8 cellular contexts compared by ENCODE assay signal in genomic region chr1:92961131-92961895, GRCh38. TPM values are rescaled to one million over a fixed set of nuclear protein-coding genes. Genes with fewer than 3 reads are reported as not detected.
DNase-seq lines count a peak whose midpoint lies in the region; ATAC-seq and TF ChIP-seq lines count a peak whose summit lies in the region.

Gene DIPK1A (minus strand): TSS chr1:92961462. CDS start chr1:92961429, 33 bp downstream.

- peak; percentile 15 for ATAC-seq in GM19468 (IDR thresholded peaks at IDR 0.05; ENCODE audit: extremely low read depth, unreplicated experiment)

- H3K36me3 ChIP-seq in Caco-2 (ENCODE audit: control insufficient read depth, insufficient read depth, low read length) (no peaks in the 10 kb centered on the region), Peyer's patch (no peaks in the 10 kb centered on the region)

- peak within 1 kb of the TSS; percentile 94 to 97 (median 97) for H3K27ac ChIP-seq in Peyer's patch

- CTCF ChIA-PET in Caco-2 (lab: Charles Lee): interaction anchor here (0.7 to 2.5 kb wide), 6 partner anchors 11 to 104 kb away, joined by 3 to 14 read pairs (median 4); no protein-coding TSS in a partner anchor

- peaks cover 7% of the 10 kb centered on the region for H3K36me3 Mint-ChIP-seq in Caco-2 (ENCODE audit: insufficient read depth, unreplicated experiment)
- no peaks in the 10 kb centered on the region for H3K36me3 Mint-ChIP-seq in nephron progenitor cell (ENCODE audit: low read depth)
- peaks cover 8% of the 10 kb centered on the region for H3K36me3 Mint-ChIP-seq in stimulated activated naive CD8-positive, alpha-beta T cell treated with anti-CD3 and anti-CD28 coated beads, Interleukin-15, Interleukin-2, amounts not matched to agents 100 ng/mL and 50 ng/mL, for 24 hours (ENCODE audit: low read depth)

- TF ChIP-seq CTCF in Caco-2 (IDR thresholded peaks at IDR 0.05; ENCODE audit: insufficient read depth in 1 of 2, low read depth in 1 of 2, low read length in 1 of 2, severe bottlenecking in 1 of 2, unreplicated experiment in 1 of 2): peak in 1 of 2 experiments; percentile 15
- TF ChIP-seq CTCF in Peyer's patch (IDR thresholded peaks at IDR 0.05): peak in 5 of 6 experiments; percentile 10 to 72 (median 17)
- no peak for TF ChIP-seq CTCF in fibroblast of mammary gland (conservative IDR thresholded peaks at IDR 0.05; ENCODE audit: control insufficient read depth, insufficient read depth, low read depth, low read length)
- no peak for TF ChIP-seq CTCF in nephron progenitor cell (IDR thresholded peaks at IDR 0.05)

- peak; percentile 45 to 61 for TF ChIP-seq POLR2A in Peyer's patch (IDR thresholded peaks at IDR 0.05)

- peaks cover 29% of the 10 kb centered on the region for H3K4me1 ChIP-seq in Caco-2
- H3K4me1 ChIP-seq in Peyer's patch: peaks cover 0 to 27% (median 0%) of the 10 kb centered on the region in 4 donors

- H3K4me1 Mint-ChIP-seq in Caco-2 (ENCODE audit: low read depth, unreplicated experiment) (peaks cover 18% of the 10 kb centered on the region), nephron progenitor cell (peaks cover 8% of the 10 kb centered on the region)
- peaks cover 33% of the 10 kb centered on the region for H3K4me1 Mint-ChIP-seq in stimulated activated naive CD8-positive, alpha-beta T cell treated with anti-CD3 and anti-CD28 coated beads, Interleukin-15, Interleukin-2, amounts not matched to agents 100 ng/mL and 50 ng/mL, for 24 hours (ENCODE audit: low read depth)

- H3K27me3 Mint-ChIP-seq in Caco-2 (ENCODE audit: insufficient read depth, unreplicated experiment) (no peaks in the 10 kb centered on the region), nephron progenitor cell (ENCODE audit: low read depth, poor library complexity) (peaks cover 6% of the 10 kb centered on the region)
- no peaks in the 10 kb centered on the region for H3K27me3 Mint-ChIP-seq in stimulated activated naive CD8-positive, alpha-beta T cell treated with anti-CD3 and anti-CD28 coated beads, Interleukin-15, Interleukin-2, amounts not matched to agents 100 ng/mL and 50 ng/mL, for 24 hours

- H3K4me3 ChIP-seq in Caco-2 (ENCODE audit: low read depth, low read length): peak within 1 kb of the TSS; percentile 78
- peak within 1 kb of the TSS; percentile 60 to 97 (median 63) for H3K4me3 ChIP-seq in Peyer's patch
- peak within 1 kb of the TSS; percentile 64 for H3K4me3 ChIP-seq in fibroblast of mammary gland (ENCODE audit: control insufficient read depth, low read depth, low read length)

- POLR2A ChIA-PET in Caco-2 (lab: Charles Lee): interaction anchor here (0.5 kb wide), 2 partner anchors 116 to 886 kb away, joined by 4 to 5 read pairs; no protein-coding TSS in a partner anchor

- no peaks in the 10 kb centered on the region for H3K9me3 ChIP-seq in Caco-2
- H3K9me3 ChIP-seq in Peyer's patch: no peaks in the 10 kb centered on the region

- peak; percentile 76 to 78 for DNase-seq in Caco-2
- peak; percentile 61 for DNase-seq in HS-27A (ENCODE audit: low read depth)
- DNase-seq in Peyer's patch: peak; percentile 78 to 90 (median 87)
- peak; percentile 48 to 63 for DNase-seq in activated T-helper 1 cell treated with anti-CD3 and anti-CD28 coated beads, Interleukin-2, amount 50 U/mL, for 16 hours (ENCODE audit: low read depth in 1 of 2, low spot score in 1 of 2)
- DNase-seq in fibroblast of mammary gland (ENCODE audit: low read depth): peak; percentile 46
- DNase-seq in nephron progenitor cell: peak; percentile 86

- H3K9me3 Mint-ChIP-seq in Caco-2 (ENCODE audit: unreplicated experiment) (no peaks in the 10 kb centered on the region), nephron progenitor cell (no peaks in the 10 kb centered on the region)
- H3K9me3 Mint-ChIP-seq in stimulated activated naive CD8-positive, alpha-beta T cell treated with anti-CD3 and anti-CD28 coated beads, Interleukin-15, Interleukin-2, amounts not matched to agents 100 ng/mL and 50 ng/mL, for 24 hours: no peaks in the 10 kb centered on the region

- H3K27me3 ChIP-seq in Caco-2 (replicated peaks; ENCODE audit: control insufficient read depth, insufficient read depth, low read length) (no peaks in the 10 kb centered on the region), Peyer's patch (no peaks in the 10 kb centered on the region)

- intact Hi-C loops in Caco-2 (cut with micrococcal nuclease; ENCODE audit: unreplicated experiment): loop anchor here (1.0 kb wide), 1 partner anchor 28 kb away; no protein-coding TSS in a partner anchor

- H3K27ac Mint-ChIP-seq in Caco-2 (ENCODE audit: unreplicated experiment) (peak within 1 kb of the TSS; percentile 78), nephron progenitor cell (peak within 1 kb of the TSS; percentile 71)
- H3K27ac Mint-ChIP-seq in stimulated activated naive CD8-positive, alpha-beta T cell treated with anti-CD3 and anti-CD28 coated beads, Interleukin-15, Interleukin-2, amounts not matched to agents 100 ng/mL and 50 ng/mL, for 24 hours: peak within 1 kb of the TSS; percentile 97

- no TSS peak for BruUV-seq in Caco-2 (replicated peaks; lab: Mats Ljungman, UMichigan)

- peak within 1 kb of the TSS; percentile 81 for H3K4me3 Mint-ChIP-seq in Caco-2 (ENCODE audit: unreplicated experiment)
- peak within 1 kb of the TSS; percentile 88 for H3K4me3 Mint-ChIP-seq in nephron progenitor cell
- peak within 1 kb of the TSS; percentile 93 for H3K4me3 Mint-ChIP-seq in stimulated activated naive CD8-positive, alpha-beta T cell treated with anti-CD3 and anti-CD28 coated beads, Interleukin-15, Interleukin-2, amounts not matched to agents 100 ng/mL and 50 ng/mL, for 24 hours

RNA-seq across cellular contexts. Expression of gene DIPK1A, which starts in this region (rescaled TPM):
- total RNA-seq in Caco-2 (2022): 2.3 and 3.0 TPM in 2 replicates
- total RNA-seq in Peyer's patch: 10 to 100 TPM in 1 of 4 donors, 1 to 10 TPM in 3; 5.1 to 12.4 (median 7.8) TPM

Comparison
In these comparisons a context has a peak if more than half of its experiments do, and no peak if none do; other contexts are left out.
1. Peak in every context shown above with its lines: DNase-seq, ATAC-seq, H3K4me3 ChIP-seq and H3K27ac ChIP-seq.
2. CTCF ChIP-seq: peak in Peyer's patch (5 of 6); none in fibroblast of mammary gland (single experiment) and nephron progenitor cell (single experiment).